1 cellular context compared by ENCODE assay signal in the genomic region with DNA sequence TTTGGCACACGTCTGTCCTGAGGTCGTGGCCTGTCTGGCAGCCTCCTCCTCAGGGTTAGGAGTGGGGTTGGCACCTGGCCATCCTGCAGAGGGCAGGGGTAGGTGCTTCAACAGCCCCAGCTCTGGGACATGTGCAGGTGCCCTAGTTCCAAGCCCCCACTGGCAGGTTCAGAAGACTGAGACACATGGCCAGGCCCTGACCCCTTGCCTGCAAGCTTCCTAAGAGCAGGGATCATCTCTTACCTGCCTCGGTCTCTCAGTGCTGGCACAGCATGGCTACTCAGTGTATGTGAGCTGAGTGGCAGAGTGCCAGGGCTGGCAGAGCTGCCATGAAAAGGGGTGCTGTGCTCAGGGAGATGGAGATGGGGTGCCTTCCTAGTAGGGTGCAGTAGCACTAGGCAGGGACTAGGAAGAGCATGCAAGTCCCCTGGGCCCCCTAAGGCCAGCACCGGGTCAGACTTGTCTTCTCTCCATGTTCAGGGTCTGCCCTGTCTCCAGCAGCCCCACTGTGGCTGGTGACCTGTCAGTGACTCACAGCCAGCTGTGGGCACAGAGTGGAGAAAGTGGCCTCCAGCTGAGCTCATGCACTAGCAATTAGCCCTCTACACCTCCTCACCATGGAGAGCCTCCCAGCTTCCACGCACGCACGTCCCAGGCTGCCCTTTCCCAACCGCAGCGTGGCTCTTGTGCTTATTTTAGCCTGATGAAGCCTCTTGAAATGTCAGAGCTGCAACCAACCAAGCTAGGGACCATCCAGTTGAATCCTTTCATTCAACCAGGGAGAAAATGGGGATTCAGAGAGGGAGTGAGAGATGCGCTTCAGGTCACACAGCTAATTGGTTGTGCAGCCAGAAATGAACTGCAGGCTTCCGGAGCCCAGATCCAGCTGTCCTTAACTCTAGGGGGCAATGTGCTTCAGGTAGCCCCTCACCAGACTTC.
TF ChIP-seq lines count a peak whose summit lies in the region.

No MANE protein-coding gene starts in this region.

TF ChIP-seq in HEK293, 187 proteins besides CTCF, POLR2A, EP300 and RAD21 (continued from another document and continues in another):
- TF ChIP-seq ZNF366 (tag by site-specific recombination; conservative IDR thresholded peaks at IDR 0.05), result peak; percentile 78
- no peak for TF ChIP-seq BCL11B (tag by site-specific recombination; IDR thresholded peaks at IDR 0.05; ENCODE audit: low read depth)
- TF ChIP-seq ZNF560 (tag by site-specific recombination; IDR thresholded peaks at IDR 0.05; ENCODE audit: borderline replicate concordance), result no peak
- no peak for TF ChIP-seq TRIM28 (IDR thresholded peaks at IDR 0.05; ENCODE audit: borderline replicate concordance, low read length)
- TF ChIP-seq, protein P1, sequence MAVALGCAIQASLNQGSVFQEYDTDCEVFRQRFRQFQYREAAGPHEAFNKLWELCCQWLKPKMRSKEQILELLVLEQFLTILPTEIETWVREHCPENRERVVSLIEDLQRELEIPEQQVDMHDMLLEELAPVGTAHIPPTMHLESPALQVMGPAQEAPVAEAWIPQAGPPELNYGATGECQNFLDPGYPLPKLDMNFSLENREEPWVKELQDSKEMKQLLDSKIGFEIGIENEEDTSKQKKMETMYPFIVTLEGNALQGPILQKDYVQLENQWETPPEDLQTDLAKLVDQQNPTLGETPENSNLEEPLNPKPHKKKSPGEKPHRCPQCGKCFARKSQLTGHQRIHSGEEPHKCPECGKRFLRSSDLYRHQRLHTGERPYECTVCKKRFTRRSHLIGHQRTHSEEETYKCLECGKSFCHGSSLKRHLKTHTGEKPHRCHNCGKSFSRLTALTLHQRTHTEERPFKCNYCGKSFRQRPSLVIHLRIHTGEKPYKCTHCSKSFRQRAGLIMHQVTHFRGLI (tag by site-specific recombination; IDR thresholded peaks at IDR 0.05), result no peak
- TF ChIP-seq ZNF792 (tag by site-specific recombination; IDR thresholded peaks at IDR 0.05), result no peak
- TF ChIP-seq ZNF660 (tag by site-specific recombination; IDR thresholded peaks at IDR 0.05), result peak; percentile 91
- TF ChIP-seq PATZ1 (tag by site-specific recombination; IDR thresholded peaks at IDR 0.05), result 0 out of 2 replicates have a peak, but pooled peaks have one; percentile 22
- no peak for TF ChIP-seq ZNF645 (tag by site-specific recombination; IDR thresholded peaks at IDR 0.05)
- TF ChIP-seq ZNF521 (tag by site-specific recombination; IDR thresholded peaks at IDR 0.05), result no peak
- TF ChIP-seq ZFP37 (tag by site-specific recombination; IDR thresholded peaks at IDR 0.05), result no peak
- no peak for TF ChIP-seq MYNN (tag by site-specific recombination; IDR thresholded peaks at IDR 0.05; ENCODE audit: borderline replicate concordance)
- TF ChIP-seq ZBTB17 (tag by site-specific recombination; IDR thresholded peaks at IDR 0.05), result peak; percentile 37; the same call in 1 of the 2 replicates
- peak; percentile 93 for TF ChIP-seq SP7 (tag by site-specific recombination; IDR thresholded peaks at IDR 0.05)
- TF ChIP-seq YY2 (tag by site-specific recombination; IDR thresholded peaks at IDR 0.05), result no peak
- no peak for TF ChIP-seq ZNF391 (tag by site-specific recombination; IDR thresholded peaks at IDR 0.05; ENCODE audit: borderline replicate concordance, low read depth)
- no peak for TF ChIP-seq ZNF837 (tag by site-specific recombination; IDR thresholded peaks at IDR 0.05)
- peak; percentile 86 for TF ChIP-seq PRDM1 (tag by site-specific recombination; IDR thresholded peaks at IDR 0.05)
- TF ChIP-seq ZNF354C (tag by site-specific recombination; IDR thresholded peaks at IDR 0.05; ENCODE audit: borderline replicate concordance, low read depth), result no peak
- TF ChIP-seq GLIS2 (tag by site-specific recombination; IDR thresholded peaks at IDR 0.05), result peak; percentile 52; the same call in 1 of the 2 replicates
- peak; percentile 79 for TF ChIP-seq ZFHX2 (tag by site-specific recombination; conservative IDR thresholded peaks at IDR 0.05)
- TF ChIP-seq ZBTB21 (tag by site-specific recombination; IDR thresholded peaks at IDR 0.05), result peak; percentile 49; the same call in 1 of the 2 replicates
- TF ChIP-seq, protein P2, sequence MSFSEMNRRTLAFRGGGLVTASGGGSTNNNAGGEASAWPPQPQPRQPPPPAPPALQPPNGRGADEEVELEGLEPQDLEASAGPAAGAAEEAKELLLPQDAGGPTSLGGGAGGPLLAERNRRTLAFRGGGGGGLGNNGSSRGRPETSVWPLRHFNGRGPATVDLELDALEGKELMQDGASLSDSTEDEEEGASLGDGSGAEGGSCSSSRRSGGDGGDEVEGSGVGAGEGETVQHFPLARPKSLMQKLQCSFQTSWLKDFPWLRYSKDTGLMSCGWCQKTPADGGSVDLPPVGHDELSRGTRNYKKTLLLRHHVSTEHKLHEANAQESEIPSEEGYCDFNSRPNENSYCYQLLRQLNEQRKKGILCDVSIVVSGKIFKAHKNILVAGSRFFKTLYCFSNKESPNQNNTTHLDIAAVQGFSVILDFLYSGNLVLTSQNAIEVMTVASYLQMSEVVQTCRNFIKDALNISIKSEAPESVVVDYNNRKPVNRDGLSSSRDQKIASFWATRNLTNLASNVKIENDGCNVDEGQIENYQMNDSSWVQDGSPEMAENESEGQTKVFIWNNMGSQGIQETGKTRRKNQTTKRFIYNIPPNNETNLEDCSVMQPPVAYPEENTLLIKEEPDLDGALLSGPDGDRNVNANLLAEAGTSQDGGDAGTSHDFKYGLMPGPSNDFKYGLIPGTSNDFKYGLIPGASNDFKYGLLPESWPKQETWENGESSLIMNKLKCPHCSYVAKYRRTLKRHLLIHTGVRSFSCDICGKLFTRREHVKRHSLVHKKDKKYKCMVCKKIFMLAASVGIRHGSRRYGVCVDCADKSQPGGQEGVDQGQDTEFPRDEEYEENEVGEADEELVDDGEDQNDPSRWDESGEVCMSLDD (tag by site-specific recombination; IDR thresholded peaks at IDR 0.05), result peak; percentile 24; the same call in 1 of the 2 replicates
- peak; percentile 86 for TF ChIP-seq GLIS1 (tag by site-specific recombination; IDR thresholded peaks at IDR 0.05)
- TF ChIP-seq ZNF175 (tag by site-specific recombination; IDR thresholded peaks at IDR 0.05), result no peak
- TF ChIP-seq ZNF747 (tag by site-specific recombination; IDR thresholded peaks at IDR 0.05), result no peak
- no peak for TF ChIP-seq ZNF433 (tag by site-specific recombination; IDR thresholded peaks at IDR 0.05; ENCODE audit: low read depth)
- no peak for TF ChIP-seq HOXC10 (CRISPR knock-in tag; IDR thresholded peaks at IDR 0.05)
- peak; percentile 32; the same call in 1 of the 2 replicates for TF ChIP-seq ZBTB8A (tag by site-specific recombination; IDR thresholded peaks at IDR 0.05)
- TF ChIP-seq ZNF501 (tag by site-specific recombination; IDR thresholded peaks at IDR 0.05), result no peak
- peak; percentile 41; the same call in 1 of the 2 replicates for TF ChIP-seq ZBTB20 (tag by site-specific recombination; IDR thresholded peaks at IDR 0.05)
- TF ChIP-seq ZNF169 (tag by site-specific recombination; IDR thresholded peaks at IDR 0.05), result no peak
- TF ChIP-seq EGR2 (tag by site-specific recombination; IDR thresholded peaks at IDR 0.05; ENCODE audit: low read depth), result peak; percentile 48; the same call in 1 of the 2 replicates
- TF ChIP-seq, protein P3, sequence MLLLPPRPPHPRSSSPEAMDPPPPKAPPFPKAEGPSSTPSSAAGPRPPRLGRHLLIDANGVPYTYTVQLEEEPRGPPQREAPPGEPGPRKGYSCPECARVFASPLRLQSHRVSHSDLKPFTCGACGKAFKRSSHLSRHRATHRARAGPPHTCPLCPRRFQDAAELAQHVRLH (tag by site-specific recombination; IDR thresholded peaks at IDR 0.05), result no peak
- TF ChIP-seq, protein P4, sequence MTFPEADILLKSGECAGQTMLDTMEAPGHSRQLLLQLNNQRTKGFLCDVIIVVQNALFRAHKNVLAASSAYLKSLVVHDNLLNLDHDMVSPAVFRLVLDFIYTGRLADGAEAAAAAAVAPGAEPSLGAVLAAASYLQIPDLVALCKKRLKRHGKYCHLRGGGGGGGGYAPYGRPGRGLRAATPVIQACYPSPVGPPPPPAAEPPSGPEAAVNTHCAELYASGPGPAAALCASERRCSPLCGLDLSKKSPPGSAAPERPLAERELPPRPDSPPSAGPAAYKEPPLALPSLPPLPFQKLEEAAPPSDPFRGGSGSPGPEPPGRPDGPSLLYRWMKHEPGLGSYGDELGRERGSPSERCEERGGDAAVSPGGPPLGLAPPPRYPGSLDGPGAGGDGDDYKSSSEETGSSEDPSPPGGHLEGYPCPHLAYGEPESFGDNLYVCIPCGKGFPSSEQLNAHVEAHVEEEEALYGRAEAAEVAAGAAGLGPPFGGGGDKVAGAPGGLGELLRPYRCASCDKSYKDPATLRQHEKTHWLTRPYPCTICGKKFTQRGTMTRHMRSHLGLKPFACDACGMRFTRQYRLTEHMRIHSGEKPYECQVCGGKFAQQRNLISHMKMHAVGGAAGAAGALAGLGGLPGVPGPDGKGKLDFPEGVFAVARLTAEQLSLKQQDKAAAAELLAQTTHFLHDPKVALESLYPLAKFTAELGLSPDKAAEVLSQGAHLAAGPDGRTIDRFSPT (tag by site-specific recombination; IDR thresholded peaks at IDR 0.05), result no peak
- 0 out of 2 replicates have a peak, but pooled peaks have one; percentile 25 for TF ChIP-seq ZNF558 (tag by site-specific recombination; IDR thresholded peaks at IDR 0.05)
- TF ChIP-seq ZNF623 (tag by site-specific recombination; IDR thresholded peaks at IDR 0.05), result no peak
- TF ChIP-seq ZNF280D (tag by site-specific recombination; IDR thresholded peaks at IDR 0.05), result no peak
- no peak for TF ChIP-seq ZNF140 (tag by site-specific recombination; IDR thresholded peaks at IDR 0.05)
- peak; percentile 99 for TF ChIP-seq ZIC2 (tag by site-specific recombination; IDR thresholded peaks at IDR 0.05)
- TF ChIP-seq ZXDB (tag by site-specific recombination; IDR thresholded peaks at IDR 0.05), result no peak
- no peak for TF ChIP-seq ZNF155 (tag by site-specific recombination; IDR thresholded peaks at IDR 0.05)
- peak; percentile 66; the same call in 1 of the 2 replicates for TF ChIP-seq REST (tag by site-specific recombination; IDR thresholded peaks at IDR 0.05)
- TF ChIP-seq ZNF600 (tag by site-specific recombination; IDR thresholded peaks at IDR 0.05), result peak; percentile 28; the same call in 1 of the 2 replicates
